ENCODE assay signal across 8 cellular contexts in genomic region chr9:89319015-89319905, GRCh38. TPM values are rescaled to one million over a fixed set of nuclear protein-coding genes. Genes with fewer than 3 reads are reported as not detected.
DNase-seq lines count a peak whose midpoint lies in the region; ATAC-seq and TF ChIP-seq lines count a peak whose summit lies in the region.

No MANE protein-coding gene starts in this region.

- TF ChIP-seq EP300 in stomach (IDR thresholded peaks at IDR 0.05): no peak

- H3K36me3 Mint-ChIP-seq in activated T-cell treated with anti-CD3 and anti-CD28 coated beads, Interleukin-2, amount 50 U/mL, for 72 hours (ENCODE audit: insufficient read depth in 2 of 2): peaks cover 9 to 33% of the 10 kb centered on the region in 2 donors
- peaks cover 40 to 49% of the 10 kb centered on the region in 2 donors for H3K36me3 Mint-ChIP-seq in activated naive CD4-positive, alpha-beta T cell treated with anti-CD3 and anti-CD28 coated beads, Interleukin-2, amount 50 U/mL, for 72 hours
- H3K36me3 Mint-ChIP-seq in immature natural killer cell: peaks cover 0 to 5% (median 3%) of the 10 kb centered on the region in 3 donors

- no peak for TF ChIP-seq POLR2A in stomach (IDR thresholded peaks at IDR 0.05)

- peak overlapping the region; percentile 98 to 100 (median 100) for H3K27ac ChIP-seq in stomach

- peak overlapping the region; percentile 99 for H3K27ac Mint-ChIP-seq in activated T-cell treated with anti-CD3 and anti-CD28 coated beads, Interleukin-2, amount 50 U/mL, for 72 hours
- peak overlapping the region; percentile 93 to 99 for H3K27ac Mint-ChIP-seq in activated naive CD4-positive, alpha-beta T cell treated with anti-CD3 and anti-CD28 coated beads, Interleukin-2, amount 50 U/mL, for 72 hours
- peak overlapping the region; percentile 96 to 98 (median 97) for H3K27ac Mint-ChIP-seq in immature natural killer cell

- peaks cover 89% of the 10 kb centered on the region for H3K4me1 Mint-ChIP-seq in activated T-cell treated with anti-CD3 and anti-CD28 coated beads, Interleukin-2, amount 50 U/mL, for 72 hours (ENCODE audit: low read depth)
- H3K4me1 Mint-ChIP-seq in immature natural killer cell: peaks cover 45 to 82% of the 10 kb centered on the region in 2 donors

- peak in 1 of 2 donors; percentile 15 for DNase-seq in activated T-cell treated with anti-CD3 and anti-CD28 coated beads, Interleukin-2, amount 50 U/mL, for 72 hours
- no peak for DNase-seq in activated T-cell treated with anti-CD3 and anti-CD28 coated beads, Interleukin-2, amount 50 U/mL, for 48 hours
- DNase-seq in activated naive CD4-positive, alpha-beta T cell treated with anti-CD3 and anti-CD28 coated beads, Interleukin-2, amount 50 U/mL, for 72 hours (ENCODE audit: low spot score in 2 of 2): no peak
- DNase-seq in immature natural killer cell (no peak), stomach (no peak), SW480 (ENCODE audit: low spot score) (no peak), cerebellar nuclear complex (lab: John Stamatoyannopoulos, UW) (no peak), NCI-H1436 treated with DMSO at 0.1 percent for 48 hours (lab: John Stamatoyannopoulos, UW) (no peak)

- TF ChIP-seq CTCF in stomach (IDR thresholded peaks at IDR 0.05): peak in 1 of 7 experiments; percentile 27

- H3K4me1 ChIP-seq in stomach: peaks cover 29 to 65% (median 42%) of the 10 kb centered on the region in 4 donors

- WGBS in stomach, 5 donors: 2 to 3% (median 3%) methylated on average over 13 of the region's 13 CpGs

- no peaks in the 10 kb centered on the region for H3K9me3 ChIP-seq in stomach

- no peak for ATAC-seq in activated T-cell treated with anti-CD3 and anti-CD28 coated beads, Interleukin-2, amount 50 U/mL, for 72 hours (replicated peaks in 1 of 2)
- no peak for ATAC-seq in activated naive CD4-positive, alpha-beta T cell treated with anti-CD3 and anti-CD28 coated beads, Interleukin-2, amount 50 U/mL, for 72 hours

- H3K36me3 ChIP-seq in stomach: peaks cover 0 to 28% (median 6%) of the 10 kb centered on the region in 4 donors

- no peaks in the 10 kb centered on the region for H3K27me3 ChIP-seq in stomach

- no peaks in the 10 kb centered on the region for H3K27me3 Mint-ChIP-seq in activated T-cell treated with anti-CD3 and anti-CD28 coated beads, Interleukin-2, amount 50 U/mL, for 72 hours (ENCODE audit: low read depth)
- peaks cover 5 to 11% (median 9%) of the 10 kb centered on the region in 3 donors for H3K27me3 Mint-ChIP-seq in immature natural killer cell (ENCODE audit: low read depth in 3 of 3)

- H3K4me3 ChIP-seq in stomach: peak overlapping the region; percentile 57 to 84 (median 62)

- no peaks in the 10 kb centered on the region for H3K9me3 Mint-ChIP-seq in activated T-cell treated with anti-CD3 and anti-CD28 coated beads, Interleukin-2, amount 50 U/mL, for 72 hours
- H3K9me3 Mint-ChIP-seq in activated naive CD4-positive, alpha-beta T cell treated with anti-CD3 and anti-CD28 coated beads, Interleukin-2, amount 50 U/mL, for 72 hours: no peaks in the 10 kb centered on the region
- no peaks in the 10 kb centered on the region for H3K9me3 Mint-ChIP-seq in immature natural killer cell

- H3K4me3 Mint-ChIP-seq in activated T-cell treated with anti-CD3 and anti-CD28 coated beads, Interleukin-2, amount 50 U/mL, for 72 hours: peak overlapping the region; percentile 89 to 95
- H3K4me3 Mint-ChIP-seq in immature natural killer cell: peak overlapping the region; percentile 90 to 95 (median 93)

- intact Hi-C loops in stomach (cut with DNase I; ENCODE audit: low total_unique reads): no loop called here

RNA-seq across cellular contexts. Expression of gene SECISBP2, which starts 1.0 kb away (rescaled TPM):
- total RNA-seq in activated T-cell treated with anti-CD3 and anti-CD28 coated beads, Interleukin-2, amount 50 U/mL, for 72 hours: 10 to 100 TPM; 41.6 to 47.0 TPM
- total RNA-seq in activated naive CD4-positive, alpha-beta T cell treated with anti-CD3 and anti-CD28 coated beads, Interleukin-2, amount 50 U/mL, for 72 hours: 10 to 100 TPM; 42.8 to 52.0 TPM
- polyA plus RNA-seq in immature natural killer cell (10 to 100 TPM in 1 of 3 donors, 1 to 10 TPM in 2; 3.9 to 16.4 (median 9.7) TPM), stomach (10 to 100 TPM; 18.1 to 19.6 (median 18.5) TPM)
- total RNA-seq in stomach: 100 to 1,000 TPM in 2 of 5 donors, 10 to 100 TPM in 3; 56.8 to 136 (median 86.6) TPM

RNA-seq across cellular contexts. Expression of gene CKS2, which starts 8.3 kb away (rescaled TPM):
- total RNA-seq in activated T-cell treated with anti-CD3 and anti-CD28 coated beads, Interleukin-2, amount 50 U/mL, for 72 hours: 100 to 1,000 TPM; 145 to 155 TPM
- total RNA-seq in activated naive CD4-positive, alpha-beta T cell treated with anti-CD3 and anti-CD28 coated beads, Interleukin-2, amount 50 U/mL, for 72 hours: 100 to 1,000 TPM; 202 to 384 TPM
- 10 to 100 TPM; 34.4 to 48.9 (median 45.9) TPM for polyA plus RNA-seq in immature natural killer cell
- 10 to 100 TPM in 2 of 5 donors, 1 to 10 TPM in 1, not detected in 2; 1.4 to 34.7 (median 25.4) TPM for total RNA-seq in stomach
- polyA plus RNA-seq in stomach: 10 to 100 TPM; 43.5 to 84.0 (median 76.6) TPM

Comparison
In these comparisons a context has a peak if more than half of its experiments do, and no peak if none do; other contexts are left out.
1. RNA of gene CKS2, which starts 8.3 kb away (total RNA-seq): 202 to 384 TPM in activated naive CD4-positive, alpha-beta T cell treated with anti-CD3 and anti-CD28 coated beads, Interleukin-2, amount 50 U/mL, for 72 hours and 145 to 155 TPM in activated T-cell treated with anti-CD3 and anti-CD28 coated beads, Interleukin-2, amount 50 U/mL, for 72 hours; 1.4 to 34.7 TPM in stomach; every median in the first group is over 4 times any median in the second.
2. Peak in every context shown above with its lines, with median percentiles within 50 percentile points of each other: H3K27ac Mint-ChIP-seq.